ENCODE assay signal across 14 cellular contexts in the genomic region with DNA sequence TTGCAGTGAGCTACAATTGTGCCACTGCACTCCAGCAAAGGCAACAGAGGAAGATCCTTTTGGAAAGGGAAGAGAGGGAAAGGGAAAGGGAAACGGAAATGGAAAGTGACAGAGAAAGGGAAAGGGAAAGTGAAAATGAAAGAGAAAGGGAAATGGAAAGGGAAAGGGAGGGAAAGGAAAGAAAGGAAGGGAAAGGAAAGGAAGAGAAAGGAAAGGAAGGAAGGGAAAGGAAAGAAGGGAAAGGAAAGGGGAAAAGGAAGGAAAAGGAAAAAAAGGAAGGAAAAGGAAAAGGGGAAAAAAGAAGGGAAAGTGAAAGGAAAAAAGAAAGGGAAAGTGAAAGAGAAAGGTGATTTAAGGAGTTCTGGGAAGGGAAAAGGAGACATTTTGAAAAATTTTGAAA. TPM values are rescaled to one million over a fixed set of nuclear protein-coding genes. Genes with fewer than 3 reads are reported as not detected.
A peak's percentile ranks its signal among the peaks of the same experiment; 100 is the strongest.
DNase-seq lines count a peak whose midpoint lies in the region; ATAC-seq and TF ChIP-seq lines count a peak whose summit lies in the region.
"Had no signal": no experiment of that assay in that cellular context is flagged by ENCODE, and none has a peak within 500 bp of the region (broad histone marks: within the 10 kb centered on the region; RNA-seq: fewer than 3 reads in every experiment).

No MANE protein-coding gene starts in this region.

- no peak for TF ChIP-seq POLR2A in HCT116 (IDR thresholded peaks at IDR 0.05; ENCODE audit: borderline replicate concordance, extremely low read depth, insufficient read depth, insufficient read length)

- DNase-seq in T-helper 2 cell treated with Interferon-gamma antibody and Interleukin-4, amounts not matched to agents 5 μg/mL and 100 μg/mL, for 36 hours (ENCODE audit: low spot score) = no peak
- no peak for DNase-seq in T-helper 2 cell
- DNase-seq in HCT116 (ENCODE audit: low read depth, low spot score) = no peak
- DNase-seq in activated T-helper 2 cell treated with anti-CD3 and anti-CD28 coated beads, Interferon-gamma antibody, Interleukin-2, Interleukin-4, amounts not matched to agents 10 μg/mL and 5 μg/mL and 100 μg/mL, durations not matched to agents 14 hours and 24 hours and 36 hours (ENCODE audit: low spot score) = no peak
- DNase-seq in cardiac septum (ENCODE audit: low spot score) = no peak
- DNase-seq in NCI-H345 treated with DMSO at 0.1 percent for 48 hours (lab: John Stamatoyannopoulos, UW; ENCODE audit: unreplicated experiment) = no peak
- DNase-seq: amygdala, dermis blood vessel endothelial cell, NCI-H1092 treated with DMSO at 0.1 percent for 48 hours, NCI-H2227 treated with DMSO at 0.1 percent for 48 hours, thyroid gland had no signal

- H3K9me2 ChIP-seq in HCT116 (ENCODE audit: insufficient read depth) = no peaks in the 10 kb centered on the region

- RAD21 ChIA-PET in HCT116 (lab: Charles Lee; ENCODE audit: low non-redundant PET in 1 of 2, low total read pairs in 2 of 2, uncharacterized antibody in 2 of 2, unreplicated experiment in 2 of 2) = no interaction called here

- H3K27me3 ChIP-seq in HCT116 (ENCODE audit: insufficient read depth, low read length) (no peaks in the 10 kb centered on the region), neutrophil (no peaks in the 10 kb centered on the region)
- H3K27me3 ChIP-seq: thyroid gland had no signal

- H3K9me3 ChIP-seq in HCT116 (ENCODE audit: control insufficient read depth in 1 of 2, insufficient read depth in 1 of 2, low read depth in 1 of 2, low read length in 2 of 2) (no peaks in the 10 kb centered on the region), neutrophil (no peaks in the 10 kb centered on the region)
- H3K9me3 ChIP-seq: A549, thyroid gland had no signal

- H3K27ac Mint-ChIP-seq in T-helper 2 cell treated with Interferon-gamma antibody and Interleukin-4, amounts not matched to agents 5 μg/mL and 100 μg/mL, for 36 hours = peak overlapping the region; percentile 85
- H3K27ac Mint-ChIP-seq in activated T-helper 2 cell treated with anti-CD3 and anti-CD28 coated beads, Interferon-gamma antibody, Interleukin-2, Interleukin-4, amounts not matched to agents 10 μg/mL and 5 μg/mL and 100 μg/mL, durations not matched to agents 14 hours and 24 hours and 36 hours = peak overlapping the region; percentile 81

- no peak overlapping the region for H3K4me3 ChIP-seq in HCT116 (replicated peaks in 1 of 2; ENCODE audit: low read depth in 1 of 2, low read length in 2 of 2)
- no peak overlapping the region for H3K4me3 ChIP-seq in neutrophil (ENCODE audit: low read depth in 1 of 2, low read length in 1 of 2)
- H3K4me3 ChIP-seq: A549, thyroid gland had no signal

- ATAC-seq in HCT116 (no peak), GM21390 (IDR thresholded peaks at IDR 0.05; ENCODE audit: unreplicated experiment) (no peak)
- ATAC-seq: A549 had no signal

- peaks cover 22% of the 10 kb centered on the region for H3K79me2 ChIP-seq in HCT116 (ENCODE audit: insufficient read depth, low read length)

- H3K9me3 Mint-ChIP-seq in T-helper 2 cell treated with Interferon-gamma antibody and Interleukin-4, amounts not matched to agents 5 μg/mL and 100 μg/mL, for 36 hours = peaks cover 8% of the 10 kb centered on the region
- peaks cover 8% of the 10 kb centered on the region for H3K9me3 Mint-ChIP-seq in activated T-helper 2 cell treated with anti-CD3 and anti-CD28 coated beads, Interferon-gamma antibody, Interleukin-2, Interleukin-4, amounts not matched to agents 10 μg/mL and 5 μg/mL and 100 μg/mL, durations not matched to agents 14 hours and 24 hours and 36 hours

- no TSS peak for BruUV-seq in HCT116 (replicated peaks; lab: Mats Ljungman, UMichigan)

- no peak for TF ChIP-seq RAD21 in HCT116 (IDR thresholded peaks at IDR 0.05; ENCODE audit: low read depth)

- peaks cover 31% of the 10 kb centered on the region for H3K4me1 Mint-ChIP-seq in T-helper 2 cell treated with Interferon-gamma antibody and Interleukin-4, amounts not matched to agents 5 μg/mL and 100 μg/mL, for 36 hours (ENCODE audit: low read depth)
- H3K4me1 Mint-ChIP-seq in activated T-helper 2 cell treated with anti-CD3 and anti-CD28 coated beads, Interferon-gamma antibody, Interleukin-2, Interleukin-4, amounts not matched to agents 10 μg/mL and 5 μg/mL and 100 μg/mL, durations not matched to agents 14 hours and 24 hours and 36 hours (ENCODE audit: low read depth) = peaks cover 25% of the 10 kb centered on the region

- POLR2A ChIA-PET in HCT116 (lab: Charles Lee) = no interaction called here

- no peaks in the 10 kb centered on the region for H3K36me3 ChIP-seq in HCT116 (ENCODE audit: control insufficient read depth in 1 of 2, insufficient read depth in 2 of 2, low read length in 2 of 2)
- no peaks in the 10 kb centered on the region for H3K36me3 ChIP-seq in neutrophil
- H3K36me3 ChIP-seq: thyroid gland had no signal

- no peaks in the 10 kb centered on the region for H4K20me1 ChIP-seq in HCT116 (ENCODE audit: insufficient read depth)

- H3K4me1 ChIP-seq in HCT116 (ENCODE audit: control insufficient read depth in 1 of 2, insufficient read depth in 2 of 2, low read length in 2 of 2) (peaks cover 5 to 21% of the 10 kb centered on the region in 2 experiments; a peak in 3 of 4 replicates), neutrophil (ENCODE audit: control insufficient read depth in 1 of 2, insufficient read depth in 1 of 2, low read depth in 1 of 2, low read length in 1 of 2) (peaks cover 14 to 21% of the 10 kb centered on the region in 2 experiments)

- peak overlapping the region; percentile 80 for H3K4me3 Mint-ChIP-seq in T-helper 2 cell treated with Interferon-gamma antibody and Interleukin-4, amounts not matched to agents 5 μg/mL and 100 μg/mL, for 36 hours
- peak overlapping the region; percentile 57 for H3K4me3 Mint-ChIP-seq in activated T-helper 2 cell treated with anti-CD3 and anti-CD28 coated beads, Interferon-gamma antibody, Interleukin-2, Interleukin-4, amounts not matched to agents 10 μg/mL and 5 μg/mL and 100 μg/mL, durations not matched to agents 14 hours and 24 hours and 36 hours (ENCODE audit: low read depth)

- no peak overlapping the region for H3K9ac ChIP-seq in HCT116 (ENCODE audit: low read length)

- peak overlapping the region; percentile 26 for H2AFZ ChIP-seq in HCT116 (ENCODE audit: low read depth, low read length, poor library complexity, severe bottlenecking)

- H3K27me3 Mint-ChIP-seq in T-helper 2 cell treated with Interferon-gamma antibody and Interleukin-4, amounts not matched to agents 5 μg/mL and 100 μg/mL, for 36 hours (ENCODE audit: low read depth) = no peaks in the 10 kb centered on the region
- no peaks in the 10 kb centered on the region for H3K27me3 Mint-ChIP-seq in activated T-helper 2 cell treated with anti-CD3 and anti-CD28 coated beads, Interferon-gamma antibody, Interleukin-2, Interleukin-4, amounts not matched to agents 10 μg/mL and 5 μg/mL and 100 μg/mL, durations not matched to agents 14 hours and 24 hours and 36 hours (ENCODE audit: low read depth)

- no peak overlapping the region; the same call in 1 of the 2 replicates for H3K4me2 ChIP-seq in HCT116 (ENCODE audit: low read length)
- H3K4me2 ChIP-seq: A549 had no signal

- CTCF ChIA-PET in HCT116 (lab: Charles Lee) = no interaction called here

- peaks cover 27% of the 10 kb centered on the region for H3K36me3 Mint-ChIP-seq in T-helper 2 cell treated with Interferon-gamma antibody and Interleukin-4, amounts not matched to agents 5 μg/mL and 100 μg/mL, for 36 hours (ENCODE audit: low read depth)
- H3K36me3 Mint-ChIP-seq in activated T-helper 2 cell treated with anti-CD3 and anti-CD28 coated beads, Interferon-gamma antibody, Interleukin-2, Interleukin-4, amounts not matched to agents 10 μg/mL and 5 μg/mL and 100 μg/mL, durations not matched to agents 14 hours and 24 hours and 36 hours (ENCODE audit: low read depth) = peaks cover 26% of the 10 kb centered on the region

- no peak for TF ChIP-seq CTCF in HCT116 (IDR thresholded peaks at IDR 0.05 in 2 of 3, conservative IDR thresholded peaks at IDR 0.05 in 1 of 3; ENCODE audit: borderline replicate concordance in 1 of 3, insufficient read depth in 1 of 3, low read depth in 2 of 3, low read length in 2 of 3)
- TF ChIP-seq CTCF in neutrophil (IDR thresholded peaks at IDR 0.05) = no peak

- intact Hi-C loops in HCT116 (cut with micrococcal nuclease) (no loop called here), cardiac septum (cut with DNase I) (no loop called here)
- intact Hi-C loops in activated T-helper 2 cell treated with anti-CD3 and anti-CD28 coated beads, Interferon-gamma antibody, Interleukin-2, Interleukin-4, amounts not matched to agents 10 μg/mL and 5 μg/mL and 100 μg/mL, durations not matched to agents 14 hours and 24 hours and 36 hours (cut with micrococcal nuclease) = no loop called here

- no peak overlapping the region for H3K27ac ChIP-seq in HCT116 (ENCODE audit: low read depth, low read length)
- H3K27ac ChIP-seq in neutrophil = peak overlapping the region; percentile 94
- H3K27ac ChIP-seq: A549, thyroid gland had no signal

TF ChIP-seq in HCT116, 20 proteins besides CTCF, POLR2A, EP300 and RAD21 (continues in another document):
- TF ChIP-seq JUND (IDR thresholded peaks at IDR 0.05) = no peak

RNA-seq across cellular contexts. Expression of gene ZC3HAV1, which starts 2.4 kb away (rescaled TPM):
- 23.7 TPM for total RNA-seq in HCT116 (2021; ENCODE audit: unreplicated experiment)
- 9.2 and 10.0 TPM in 2 replicates for polyA plus RNA-seq in HCT116 (2012)
- 76.0 and 77.1 TPM in 2 replicates for total RNA-seq in activated T-helper 2 cell treated with anti-CD3 and anti-CD28 coated beads, Interferon-gamma antibody, Interleukin-2, Interleukin-4, amounts not matched to agents 10 μg/mL and 5 μg/mL and 100 μg/mL, durations not matched to agents 14 hours and 24 hours and 36 hours
- total RNA-seq in cardiac septum = 6.8 TPM
